Comparison of ENCODE assay signal across 15 cellular contexts in the genomic region with DNA sequence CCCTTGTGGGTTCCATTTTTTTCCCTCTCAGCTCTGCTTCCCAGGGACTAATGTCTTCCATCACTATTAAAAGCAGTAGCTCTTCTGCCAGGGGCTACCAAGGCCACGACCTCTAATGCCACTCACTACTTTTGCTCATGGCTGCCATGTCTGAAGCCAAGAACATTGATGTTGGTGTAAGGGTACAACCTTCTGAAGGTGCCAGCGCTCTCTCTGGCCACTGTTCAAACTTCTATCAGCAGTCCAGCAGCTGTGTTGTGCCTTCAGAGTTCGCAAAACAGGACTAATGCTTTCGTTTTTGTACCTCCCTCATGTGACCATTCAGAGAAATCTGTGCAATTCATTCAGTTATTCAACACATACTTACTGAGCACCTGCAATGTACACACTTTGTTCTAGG.
"Had no signal": no experiment of that assay in that cellular context is flagged by ENCODE, and none has a peak within 500 bp of the region (broad histone marks: within the 10 kb centered on the region; RNA-seq: fewer than 3 reads in every experiment).

No MANE protein-coding gene starts in this region.

- H3K9me3 ChIP-seq: esophagus muscularis mucosa, gastrocnemius medialis, right atrium auricular region, suprapubic skin, thyroid gland had no signal

- H3K4me3 ChIP-seq: esophagus muscularis mucosa, right atrium auricular region, suprapubic skin, thyroid gland had no signal

- DNase-seq: effector memory CD8-positive, alpha-beta T cell; gastrocnemius medialis; immature natural killer cell; mammary epithelial cell; natural killer cell; posterior cingulate gyrus; stimulated activated CD4-positive, alpha-beta T cell treated with anti-CD3 and anti-CD28 coated beads, Interleukin-4, amount 100 ng/mL, for 1 hour; stimulated activated CD8-positive, alpha-beta memory T cell treated with anti-CD3 and anti-CD28 coated beads, Interleukin-4, amount 100 ng/mL, for 48 hours; stimulated activated naive CD8-positive, alpha-beta T cell treated with anti-CD3 and anti-CD28 coated beads, Interleukin-15, Interleukin-2, amounts not matched to agents 100 U/mL and 50 U/mL, for 24 hours; thyroid gland had no signal

- H3K27me3 ChIP-seq: esophagus muscularis mucosa, gastrocnemius medialis, right atrium auricular region, suprapubic skin, thyroid gland had no signal

- ATAC-seq: effector memory CD8-positive, alpha-beta T cell; gastrocnemius medialis; natural killer cell; stimulated activated effector memory CD8-positive, alpha-beta T cell treated with anti-CD3 and anti-CD28 coated beads, Interleukin-12 subunit alpha, Interleukin-12 subunit beta, amount 100 ng/mL, for 72 hours; stimulated activated naive CD8-positive, alpha-beta T cell treated with anti-CD3 and anti-CD28 coated beads, Interleukin-15, Interleukin-2, amounts not matched to agents 100 U/mL and 50 U/mL, for 24 hours had no signal

- H3K36me3 ChIP-seq: esophagus muscularis mucosa, gastrocnemius medialis, right atrium auricular region, suprapubic skin, thyroid gland had no signal

- H3K27ac ChIP-seq: epithelial cell of prostate, esophagus muscularis mucosa, gastrocnemius medialis, right atrium auricular region, suprapubic skin, thyroid gland had no signal

- H3K4me1 ChIP-seq: esophagus muscularis mucosa, right atrium auricular region, suprapubic skin, thyroid gland had no signal
